ENCODE assay signal across 8 cellular contexts in genomic region chr2:131527131-131528001, GRCh38. TPM values are rescaled to one million over a fixed set of nuclear protein-coding genes. Genes with fewer than 3 reads are reported as not detected.
DNase-seq lines count a peak whose midpoint lies in the region; ATAC-seq, FAIRE-seq and TF ChIP-seq lines count a peak whose summit lies in the region.
"Not testable (repeated sequence)": the region's sequence is repeated elsewhere in the genome, so short reads cannot be mapped to it uniquely, and the experiment has no call there.

CCDC74A (plus strand) TSS chr2:131527888; CDS start chr2:131527971, 83 bp downstream.

- H3K36me3 ChIP-seq in OCI-LY1 (ENCODE audit: insufficient read depth, low read length); H1 (ENCODE audit: control insufficient read depth in 2 of 4, insufficient read depth in 4 of 4, low read length in 3 of 4); mesodermal cell (ENCODE audit: control insufficient read depth, insufficient read depth, low read length): not testable (repeated sequence)

- H3K9me2 ChIP-seq in OCI-LY1 (ENCODE audit: low read depth, low read length), result not testable (repeated sequence)

- H3K18ac ChIP-seq in H1 (ENCODE audit: extremely low read depth, low read length), result not testable (repeated sequence)

- peaks cover 20% of the 10 kb centered on the region for H3K4me1 Mint-ChIP-seq in activated CD8-positive, alpha-beta memory T cell treated with anti-CD3 and anti-CD28 coated beads, Interleukin-2, amount 10 ng/mL, durations not matched to agents 7 days and 5 days

- H2BK20ac ChIP-seq in H1 (ENCODE audit: low read length), result not testable (repeated sequence)

- H2BK15ac ChIP-seq in H1 (ENCODE audit: low read length), result not testable (repeated sequence)

- POLR2A ChIA-PET in H1 (lab: Charles Lee; ENCODE audit: partially characterized antibody), result not testable (repeated sequence)

- TF ChIP-seq EP300 in H1 (IDR thresholded peaks at IDR 0.05; ENCODE audit: borderline replicate concordance in 1 of 2, low read depth in 2 of 2, low read length in 2 of 2), result not testable (repeated sequence)

- H3K9me3 ChIP-seq in OCI-LY1 (ENCODE audit: low read length); H1 (ENCODE audit: insufficient read depth in 2 of 2, low read depth in 1 of 2, low read length in 1 of 2); mesodermal cell (ENCODE audit: control insufficient read depth, low read length): not testable (repeated sequence)

- not testable (repeated sequence) for H4K5ac ChIP-seq in H1 (ENCODE audit: insufficient read length, low read depth, low read length)

- H3K23me2 ChIP-seq in H1 (ENCODE audit: low read depth, low read length), result not testable (repeated sequence)

- H3K4ac ChIP-seq in H1 (replicated peaks; ENCODE audit: insufficient read length, low read depth, low read length), result not testable (repeated sequence)

- in situ Hi-C loops in Caki2 (cut with HindIII; ENCODE audit: low pct_unique_long_range_greater_than_20kb, low sequenced_read_pairs), result not testable (repeated sequence)

- not testable (repeated sequence) for TF ChIP-seq RAD21 in H1 (IDR thresholded peaks at IDR 0.05 in 1 of 2, conservative IDR thresholded peaks at IDR 0.05 in 1 of 2; ENCODE audit: low read depth in 2 of 2, low read length in 2 of 2)

- not testable (repeated sequence) for H3K27me3 Mint-ChIP-seq in activated CD8-positive, alpha-beta memory T cell treated with anti-CD3 and anti-CD28 coated beads, Interleukin-2, amount 10 ng/mL, durations not matched to agents 7 days and 5 days

- H4K8ac ChIP-seq in H1 (ENCODE audit: extremely low read depth, insufficient read depth, low read length), result not testable (repeated sequence)

- peak within 1 kb of the TSS; percentile 16 for H3K27ac ChIP-seq in OCI-LY1 (ENCODE audit: low read depth, low read length, poor library complexity, severe bottlenecking)
- not testable (repeated sequence) for H3K27ac ChIP-seq in H1 (ENCODE audit: low read depth, low read length); mesodermal cell (ENCODE audit: low read depth, low read length, severe bottlenecking)

- H2AK5ac ChIP-seq in H1 (ENCODE audit: low read depth, low read length), result not testable (repeated sequence)

- not testable (repeated sequence) for TF ChIP-seq CTCF in OCI-LY1 (IDR thresholded peaks at IDR 0.05; ENCODE audit: low read length); H1 (IDR thresholded peaks at IDR 0.05; ENCODE audit: control extremely low read depth in 1 of 3, insufficient read depth in 1 of 3, low read depth in 1 of 3, low read length in 3 of 3)

- H3K36me3 Mint-ChIP-seq in activated CD8-positive, alpha-beta memory T cell treated with anti-CD3 and anti-CD28 coated beads, Interleukin-2, amount 10 ng/mL, durations not matched to agents 7 days and 5 days, result not testable (repeated sequence)

- not testable (repeated sequence) for H3K56ac ChIP-seq in H1 (replicated peaks; ENCODE audit: insufficient read length, low read depth, low read length)

- not testable (repeated sequence) for H4K20me1 ChIP-seq in OCI-LY1 (ENCODE audit: insufficient read depth, low read length); H1 (replicated peaks in 1 of 2; ENCODE audit: control insufficient read depth in 1 of 2, insufficient read depth in 2 of 2, low read length in 2 of 2)

- H3K4me1 ChIP-seq in OCI-LY1 (ENCODE audit: insufficient read depth, low read length, severe bottlenecking); H1 (replicated peaks in 1 of 4; ENCODE audit: control insufficient read depth in 3 of 4, insufficient read depth in 4 of 4, low read length in 3 of 4); mesodermal cell (ENCODE audit: control insufficient read depth, insufficient read depth, low read length, poor library complexity, severe bottlenecking): not testable (repeated sequence)

- ATAC-seq in GM21619 (IDR thresholded peaks at IDR 0.05; ENCODE audit: unreplicated experiment), result peak; percentile 80
- ATAC-seq in activated CD8-positive, alpha-beta memory T cell treated with anti-CD3 and anti-CD28 coated beads, Interleukin-2, amount 10 ng/mL, durations not matched to agents 7 days and 5 days, result peak; percentile 93

- H2BK5ac ChIP-seq in H1 (ENCODE audit: low read depth, low read length), result not testable (repeated sequence)

- FAIRE-seq in HTR-8/SVneo (lab: Jason Lieb, UNC), result peak; percentile 90
- not testable (repeated sequence) for FAIRE-seq in H1 (lab: Jason Lieb, UNC)

- H3K4me2 ChIP-seq in OCI-LY1 (ENCODE audit: low read length), result peak within 1 kb of the TSS; percentile 78
- H3K4me2 ChIP-seq in H1 (ENCODE audit: insufficient read depth in 1 of 2, low read depth in 2 of 2, low read length in 2 of 2), result peak within 1 kb of the TSS; percentile 67 to 78

- H3K9me3 Mint-ChIP-seq in activated CD8-positive, alpha-beta memory T cell treated with anti-CD3 and anti-CD28 coated beads, Interleukin-2, amount 10 ng/mL, durations not matched to agents 7 days and 5 days (ENCODE audit: low read depth), result not testable (repeated sequence)

- not testable (repeated sequence) for H3K27me3 ChIP-seq in OCI-LY1 (ENCODE audit: insufficient read depth, low read length); H1 (replicated peaks in 1 of 4; ENCODE audit: control insufficient read depth in 3 of 4, extremely low read depth in 1 of 4, insufficient read depth in 3 of 4, low read length in 3 of 4)

- not testable (repeated sequence) for H2BK12ac ChIP-seq in H1 (ENCODE audit: low read depth, low read length)

- H3K4me3 ChIP-seq in OCI-LY1 (ENCODE audit: low read depth, low read length, poor library complexity, severe bottlenecking) (peak within 1 kb of the TSS; percentile 63), H1 (ENCODE audit: extremely low read depth in 1 of 4, insufficient read depth in 2 of 4, low read depth in 3 of 4, low read length in 4 of 4) (peak within 1 kb of the TSS; percentile 33 to 58 (median 41)), mesodermal cell (ENCODE audit: extremely low read depth, insufficient read depth, low read length, poor library complexity, severe bottlenecking) (peak within 1 kb of the TSS; percentile 29)

- H2AFZ ChIP-seq in OCI-LY1 (ENCODE audit: low read length), result peak within 1 kb of the TSS; percentile 99
- H2AFZ ChIP-seq in H1 (ENCODE audit: low read length), result peak within 1 kb of the TSS; percentile 44; the same call in 1 of the 2 replicates

- DNase-seq in Caki2 (ENCODE audit: low read depth) (peak; percentile 68), H1 (ENCODE audit: low read depth in 1 of 2, low spot score in 2 of 2) (peak in 1 of 2 experiments; percentile 80)
- DNase-seq in HTR-8/SVneo (ENCODE audit: insufficient read length, low spot score), result not testable (repeated sequence)
- DNase-seq in activated CD8-positive, alpha-beta memory T cell treated with anti-CD3 and anti-CD28 coated beads, Interleukin-2, amount 10 ng/mL, durations not matched to agents 7 days and 5 days, result peak; percentile 86
- DNase-seq in stimulated activated CD8-positive, alpha-beta memory T cell treated with anti-CD3 and anti-CD28 coated beads, Interleukin-12 subunit alpha, Interleukin-12 subunit beta, amount 100 ng/mL, for 4 hours (ENCODE audit: low read depth), result peak; percentile 68

- H2BK120ac ChIP-seq in H1 (replicated peaks; ENCODE audit: low read depth, low read length), result not testable (repeated sequence)

- H3K27ac Mint-ChIP-seq in activated CD8-positive, alpha-beta memory T cell treated with anti-CD3 and anti-CD28 coated beads, Interleukin-2, amount 10 ng/mL, durations not matched to agents 7 days and 5 days, result peak within 1 kb of the TSS; percentile 77

- not testable (repeated sequence) for H3F3A ChIP-seq in OCI-LY1 (ENCODE audit: insufficient read depth, low read length)

- not testable (repeated sequence) for H3K79me1 ChIP-seq in H1 (ENCODE audit: low read depth, low read length)

- not testable (repeated sequence) for H3K14ac ChIP-seq in H1 (ENCODE audit: insufficient read length)

- not testable (repeated sequence) for H3K23ac ChIP-seq in H1 (ENCODE audit: insufficient read length)

- CTCF ChIA-PET in activated CD8-positive, alpha-beta memory T cell treated with anti-CD3 and anti-CD28 coated beads, Interleukin-2, amount 10 ng/mL, durations not matched to agents 7 days and 5 days (lab: Charles Lee), result interaction anchor here (1.3 to 2.4 kb wide), 2 partner anchors 34 to 35 kb away, joined by 7 to 11 read pairs; partner anchors contain the start of gene MZT2A
- CTCF ChIA-PET in H1 (lab: Charles Lee; ENCODE audit: partially characterized antibody), result not testable (repeated sequence)

- peak within 1 kb of the TSS; percentile 82 for H3K4me3 Mint-ChIP-seq in activated CD8-positive, alpha-beta memory T cell treated with anti-CD3 and anti-CD28 coated beads, Interleukin-2, amount 10 ng/mL, durations not matched to agents 7 days and 5 days

- not testable (repeated sequence) for TF ChIP-seq POLR2A in H1 (IDR thresholded peaks at IDR 0.05; ENCODE audit: control extremely low read depth in 1 of 2, low read depth in 2 of 2, low read length in 2 of 2)

- 34% methylated on average over 41 of the region's 47 CpGs; no CpG with 5 or more reads in 1 of the 2 experiments for WGBS in H1 (ENCODE audit: extremely low coverage in 1 of 2, insufficient coverage in 1 of 2, insufficient read length in 1 of 2, insufficient replicate concordance in 2 of 2, low coverage in 1 of 2, low lambda C conversion rate in 2 of 2, missing lambda C conversion rate in 1 of 2), 2 experiments
- 49 to 52% methylated on average over 15 to 26 of the region's 47 CpGs for WGBS in mesodermal cell (ENCODE audit: insufficient coverage in 2 of 2), 2 experiments

- H3K9ac ChIP-seq in OCI-LY1 (ENCODE audit: low read length) (peak within 1 kb of the TSS; percentile 64), H1 (replicated peaks in 1 of 4; ENCODE audit: extremely low read depth in 1 of 4, low read depth in 3 of 4, low read length in 3 of 4) (peak within 1 kb of the TSS in 1 of 4 experiments; percentile 44; a peak in 1 of 7 replicates)

- H4K91ac ChIP-seq in H1 (replicated peaks; ENCODE audit: insufficient read length, low read length), result not testable (repeated sequence)

- H3K79me2 ChIP-seq in OCI-LY1 (ENCODE audit: insufficient read depth, low read length); H1 (ENCODE audit: control insufficient read depth in 1 of 2, insufficient read depth in 2 of 2, low read length in 2 of 2): not testable (repeated sequence)

RNA-seq across cellular contexts. Expression of gene CCDC74A, which starts in this region (rescaled TPM):
- total RNA-seq in Caki2 (2014; rRNA removed; shearing (Covaris generic); ENCODE audit: low replicate concordance), result 57.2 and 58.7 TPM in 2 replicates
- 1 to 10 TPM; 3.0 to 4.6 TPM for total RNA-seq in activated CD8-positive, alpha-beta memory T cell treated with anti-CD3 and anti-CD28 coated beads, Interleukin-2, amount 10 ng/mL, durations not matched to agents 7 days and 5 days
- total RNA-seq in H1 (2021; fragmentation: NEBNext Ultra II Directional; extraction: Animal tissue kit (Norgen Biotek cat#: 25700)), result 14.9 and 18.1 TPM in 2 replicates
- 21.0 and 23.8 TPM in 2 replicates for polyA plus RNA-seq in H1 (2011; rRNA removed)
- 26.9 TPM for polyA plus RNA-seq in H1 (2011; cell fraction: cytosol; rRNA removed)
- polyA plus RNA-seq in H1 (2011; cell fraction: nucleus; rRNA removed), result 89.2 TPM
- polyA plus RNA-seq in H1 (2012, experiment 1 of 2), result 13.5 to 22.4 TPM (median 19.7 TPM) in 4 replicates
- 14.3 TPM for polyA plus RNA-seq in H1 (2012, experiment 2 of 2)
- polyA plus RNA-seq in H1 (2013, experiment 1 of 2), result 16.2 TPM
- polyA plus RNA-seq in H1 (2013, experiment 2 of 2), result 17.2 TPM
- polyA minus RNA-seq in H1 (2011; rRNA and poly(A)+ RNA removed), result 6.1 and 7.0 TPM in 2 replicates
- 7.4 TPM for polyA minus RNA-seq in H1 (2011; cell fraction: cytosol; rRNA and poly(A)+ RNA removed)
- polyA minus RNA-seq in H1 (2011; cell fraction: nucleus; rRNA and poly(A)+ RNA removed), result 17.8 TPM
- polyA plus RNA-seq in mesodermal cell (2013, experiment 1 of 2), result 52.0 TPM
- 41.9 TPM for polyA plus RNA-seq in mesodermal cell (2013, experiment 2 of 2)
